20 cellular contexts compared by ENCODE assay signal in the genomic region with DNA sequence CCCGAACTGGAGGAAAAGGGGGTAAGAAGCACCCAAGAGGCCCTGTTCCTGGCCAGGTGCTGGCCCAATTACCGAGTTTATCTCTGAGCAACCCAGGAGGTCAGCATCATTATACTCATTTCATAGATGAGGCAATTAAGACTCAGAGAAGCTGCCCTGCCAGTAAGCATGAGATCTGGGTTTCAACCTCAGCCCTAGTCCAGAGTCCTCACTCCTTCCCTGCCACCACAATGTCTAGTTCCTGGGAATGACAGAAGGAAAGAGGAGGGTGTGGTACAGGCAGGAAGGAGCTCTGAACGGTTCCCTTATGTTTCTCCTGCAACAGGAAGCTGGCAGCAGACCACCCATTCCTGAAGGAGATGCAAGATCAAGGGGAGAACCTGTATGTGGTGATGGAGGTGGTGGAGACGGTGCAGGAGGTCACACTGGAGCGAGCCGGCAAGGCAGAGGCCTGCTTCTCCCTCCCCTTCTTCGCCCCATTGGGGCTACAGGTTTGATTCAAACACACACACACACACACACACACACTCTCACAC. TPM values are rescaled to one million over a fixed set of nuclear protein-coding genes. Genes with fewer than 3 reads are reported as not detected.
DNase-seq lines count a peak whose midpoint lies in the region; ATAC-seq, FAIRE-seq and TF ChIP-seq lines count a peak whose summit lies in the region.
"Had no signal": no experiment of that assay in that cellular context is flagged by ENCODE, and none has a peak within 500 bp of the region (broad histone marks: within the 10 kb centered on the region; RNA-seq: fewer than 3 reads in every experiment).

No MANE protein-coding gene starts in this region.

- no peak overlapping the region for H3K23ac ChIP-seq in H1 (ENCODE audit: insufficient read length)

- no peak overlapping the region for H2BK5ac ChIP-seq in H1 (ENCODE audit: low read depth, low read length)

- no peaks in the 10 kb centered on the region for H3K79me2 ChIP-seq in H1 (ENCODE audit: control insufficient read depth in 1 of 2, insufficient read depth in 2 of 2, low read length in 2 of 2)
- H3K79me2 ChIP-seq in MM.1S (ENCODE audit: low read length): no peaks in the 10 kb centered on the region

- H3K4me3 ChIP-seq in HEK293 (ENCODE audit: low read depth, low read length) (no peak overlapping the region), H1 (ENCODE audit: extremely low read depth in 1 of 4, insufficient read depth in 2 of 4, low read depth in 3 of 4, low read length in 4 of 4) (no peak overlapping the region), small intestine (ENCODE audit: low read depth in 1 of 2, low read length in 2 of 2) (no peak overlapping the region), MM.1S (ENCODE audit: low read length) (no peak overlapping the region), pancreas (no peak overlapping the region)
- H3K4me3 ChIP-seq: BLaER1 treated with 17β-estradiol and CSF1 and Interleukin-3, amounts not matched to agents 10 nM and 100 nM; HAP-1 had no signal

- H3K27me3 ChIP-seq in H1 (replicated peaks in 1 of 4; ENCODE audit: control insufficient read depth in 3 of 4, extremely low read depth in 1 of 4, insufficient read depth in 3 of 4, low read length in 3 of 4) (peaks cover 0 to 3% (median 1%) of the 10 kb centered on the region in 4 experiments; a peak in 3 of 7 replicates), small intestine (ENCODE audit: control insufficient read depth in 2 of 2, insufficient read depth in 2 of 2, low read length in 2 of 2) (no peaks in the 10 kb centered on the region), MM.1S (replicated peaks; ENCODE audit: insufficient read depth, low read length) (peaks cover 35% of the 10 kb centered on the region), pancreas (no peaks in the 10 kb centered on the region)
- H3K27me3 ChIP-seq: BLaER1 treated with 17β-estradiol and CSF1 and Interleukin-3, amounts not matched to agents 10 nM and 100 nM had no signal

- no peak for TF ChIP-seq POLR2A in H1 (IDR thresholded peaks at IDR 0.05; ENCODE audit: control extremely low read depth in 1 of 2, low read depth in 2 of 2, low read length in 2 of 2)

- POLR2A ChIA-PET in HEK293 (lab: Yijun Ruan, JAX): no interaction called here
- POLR2A ChIA-PET in H1 (lab: Charles Lee; ENCODE audit: partially characterized antibody): interaction anchor here (0.7 kb wide), 1 partner anchor 12 kb away, joined by 3 read pairs; no protein-coding TSS in a partner anchor

- H3K9me3 ChIP-seq in HEK293 (ENCODE audit: control insufficient read depth, insufficient read depth, low read depth, low read length): no peaks in the 10 kb centered on the region
- H3K9me3 ChIP-seq in H1 (ENCODE audit: insufficient read depth in 2 of 2, low read depth in 1 of 2, low read length in 1 of 2): no peaks in the 10 kb centered on the region
- H3K9me3 ChIP-seq in small intestine (ENCODE audit: control insufficient read depth, low read depth): no peaks in the 10 kb centered on the region
- no peaks in the 10 kb centered on the region for H3K9me3 ChIP-seq in MM.1S (replicated peaks; ENCODE audit: insufficient read depth, low read length)
- H3K9me3 ChIP-seq in pancreas: no peaks in the 10 kb centered on the region
- H3K9me3 ChIP-seq: BLaER1 treated with 17β-estradiol and CSF1 and Interleukin-3, amounts not matched to agents 10 nM and 100 nM; HAP-1 had no signal

- no peaks in the 10 kb centered on the region for H3F3A ChIP-seq in MM.1S (ENCODE audit: insufficient read depth, low read length)

- DNase-seq in H1 (ENCODE audit: low read depth in 1 of 2, low spot score in 2 of 2) (no peak), small intestine (peak; percentile 91), nucleus accumbens (lab: John Stamatoyannopoulos, UW) (no peak), MM.1S (no peak), pancreas (no peak)
- DNase-seq: CD8-positive, alpha-beta T cell; COR-L47; HFFc6 had no signal

- H3K4me1 ChIP-seq in HEK293 (ENCODE audit: control insufficient read depth, insufficient read depth, low read length) (no peaks in the 10 kb centered on the region), H1 (replicated peaks in 1 of 4; ENCODE audit: control insufficient read depth in 3 of 4, insufficient read depth in 4 of 4, low read length in 3 of 4) (no peaks in the 10 kb centered on the region), small intestine (ENCODE audit: control insufficient read depth in 2 of 2, insufficient read depth in 1 of 2, low read depth in 1 of 2, low read length in 1 of 2) (no peaks in the 10 kb centered on the region), MM.1S (ENCODE audit: low read length) (no peaks in the 10 kb centered on the region), pancreas (no peaks in the 10 kb centered on the region)
- H3K4me1 ChIP-seq: HAP-1 had no signal

- H3K9me2 ChIP-seq in MM.1S (replicated peaks; ENCODE audit: insufficient read depth, low read length): no peaks in the 10 kb centered on the region

- 87% methylated on average over 6 of the region's 7 CpGs; no CpG with 5 or more reads in 1 of the 2 experiments for WGBS in H1 (ENCODE audit: extremely low coverage in 1 of 2, insufficient coverage in 1 of 2, insufficient read length in 1 of 2, insufficient replicate concordance in 2 of 2, low coverage in 1 of 2, low lambda C conversion rate in 2 of 2, missing lambda C conversion rate in 1 of 2), 2 experiments
- WGBS in small intestine, 3 donors: 52 to 61% (median 54%) methylated on average over 7 of the region's 7 CpGs
- 49 to 50% methylated on average over 7 of the region's 7 CpGs for WGBS in pancreas, 2 donors

- no peak for TF ChIP-seq EP300 in H1 (IDR thresholded peaks at IDR 0.05; ENCODE audit: borderline replicate concordance in 1 of 2, low read depth in 2 of 2, low read length in 2 of 2)

- peak overlapping the region; percentile 11; the same call in 1 of the 2 replicates for H4K8ac ChIP-seq in H1 (ENCODE audit: extremely low read depth, insufficient read depth, low read length)

- H4K91ac ChIP-seq in H1 (replicated peaks; ENCODE audit: insufficient read length, low read length): no peak overlapping the region

- H3K14ac ChIP-seq in H1 (ENCODE audit: insufficient read length): no peak overlapping the region

- intact Hi-C loops in pancreas (cut with DNase I): no loop called here

- H3K36me3 ChIP-seq in HEK293 (ENCODE audit: control insufficient read depth in 2 of 2, insufficient read depth in 1 of 2, low read length in 2 of 2) (no peaks in the 10 kb centered on the region), H1 (ENCODE audit: control insufficient read depth in 2 of 4, insufficient read depth in 4 of 4, low read length in 3 of 4) (no peaks in the 10 kb centered on the region), small intestine (ENCODE audit: control insufficient read depth in 2 of 2, insufficient read depth in 2 of 2, low read length in 2 of 2) (no peaks in the 10 kb centered on the region), MM.1S (replicated peaks; ENCODE audit: insufficient read depth, low read length) (no peaks in the 10 kb centered on the region), pancreas (no peaks in the 10 kb centered on the region)
- H3K36me3 ChIP-seq: BLaER1 treated with 17β-estradiol and CSF1 and Interleukin-3, amounts not matched to agents 10 nM and 100 nM; HAP-1 had no signal

- H3K4me2 ChIP-seq in H1 (ENCODE audit: insufficient read depth in 1 of 2, low read depth in 2 of 2, low read length in 2 of 2) (no peak overlapping the region), MM.1S (ENCODE audit: low read depth, low read length) (no peak overlapping the region)
- H3K4me2 ChIP-seq: BLaER1 treated with 17β-estradiol and CSF1 and Interleukin-3, amounts not matched to agents 10 nM and 100 nM had no signal

- H2BK20ac ChIP-seq in H1 (ENCODE audit: low read length): no peak overlapping the region

- no peaks in the 10 kb centered on the region for H3K23me2 ChIP-seq in H1 (ENCODE audit: low read depth, low read length)

- H3K27ac ChIP-seq in HEK293 (ENCODE audit: extremely low read depth, low read depth, low read length) (no peak overlapping the region), H1 (ENCODE audit: low read depth, low read length) (no peak overlapping the region), small intestine (ENCODE audit: low read depth in 1 of 2, low read length in 1 of 2) (no peak overlapping the region), MM.1S (ENCODE audit: low read length) (no peak overlapping the region), pancreas (no peak overlapping the region)
- H3K27ac ChIP-seq: BLaER1 treated with 17β-estradiol and CSF1 and Interleukin-3, amounts not matched to agents 10 nM and 100 nM had no signal

- H2BK12ac ChIP-seq in H1 (ENCODE audit: low read depth, low read length): no peak overlapping the region

- no peak for FAIRE-seq in H1 (lab: Jason Lieb, UNC)
- FAIRE-seq in small intestine (lab: Jason Lieb, UNC): no peak
- FAIRE-seq in pancreas (lab: Jason Lieb, UNC): no peak
- FAIRE-seq: D721Med, G401.6, GM12891, GM19239, HepG2 had no signal

- H2BK120ac ChIP-seq in H1 (replicated peaks; ENCODE audit: low read depth, low read length): no peak overlapping the region

- H3K56ac ChIP-seq in H1 (replicated peaks; ENCODE audit: insufficient read length, low read depth, low read length): no peak overlapping the region

- H4K5ac ChIP-seq in H1 (ENCODE audit: insufficient read length, low read depth, low read length): no peak overlapping the region

- H3K4ac ChIP-seq in H1 (replicated peaks; ENCODE audit: insufficient read length, low read depth, low read length): no peak overlapping the region

- H4K20me1 ChIP-seq in H1 (replicated peaks in 1 of 2; ENCODE audit: control insufficient read depth in 1 of 2, insufficient read depth in 2 of 2, low read length in 2 of 2): no peaks in the 10 kb centered on the region
- no peaks in the 10 kb centered on the region for H4K20me1 ChIP-seq in MM.1S (ENCODE audit: insufficient read depth, low read length)
- H4K20me1 ChIP-seq: BLaER1 treated with 17β-estradiol and CSF1 and Interleukin-3, amounts not matched to agents 10 nM and 100 nM had no signal

- H3K9ac ChIP-seq in H1 (replicated peaks in 1 of 4; ENCODE audit: extremely low read depth in 1 of 4, low read depth in 3 of 4, low read length in 3 of 4): no peak overlapping the region; a peak in 1 of 7 replicates
- no peak overlapping the region for H3K9ac ChIP-seq in MM.1S (ENCODE audit: low read length)
- H3K9ac ChIP-seq: BLaER1 treated with 17β-estradiol and CSF1 and Interleukin-3, amounts not matched to agents 10 nM and 100 nM had no signal

- TF ChIP-seq RAD21 in H1 (IDR thresholded peaks at IDR 0.05 in 1 of 2, conservative IDR thresholded peaks at IDR 0.05 in 1 of 2; ENCODE audit: low read depth in 2 of 2, low read length in 2 of 2): no peak

- no peak for ATAC-seq in pancreas
- ATAC-seq: CD8-positive, alpha-beta T cell; HepG2 had no signal

- H2BK15ac ChIP-seq in H1 (ENCODE audit: low read length): no peak overlapping the region

- CTCF ChIA-PET in HEK293 (lab: Yijun Ruan, JAX) (interaction anchor here (4.0 to 5.5 kb wide), 2 partner anchors 10 to 13 kb away, joined by 30 to 36 read pairs; partner anchors contain the start of gene PSMD3), H1 (lab: Charles Lee; ENCODE audit: partially characterized antibody) (interaction anchor here (1.1 to 11.9 kb wide), 4 partner anchors 10 to 124 kb away, joined by 3 to 96 read pairs (median 6); partner anchors contain the start of genes GSDMA and PSMD3)

- H3K18ac ChIP-seq in H1 (ENCODE audit: extremely low read depth, low read length): no peak overlapping the region

- TF ChIP-seq CTCF in HEK293 (tag by site-specific recombination; IDR thresholded peaks at IDR 0.05) (no peak), H1 (IDR thresholded peaks at IDR 0.05; ENCODE audit: control extremely low read depth in 1 of 3, insufficient read depth in 1 of 3, low read depth in 1 of 3, low read length in 3 of 3) (no peak), MM.1S (IDR thresholded peaks at IDR 0.05; ENCODE audit: low read length) (no peak), pancreas (IDR thresholded peaks at IDR 0.05) (no peak)

- no peak overlapping the region for H2AFZ ChIP-seq in H1 (ENCODE audit: low read length)
- H2AFZ ChIP-seq in MM.1S (ENCODE audit: low read length): no peak overlapping the region

- H2AK5ac ChIP-seq in H1 (ENCODE audit: low read depth, low read length): no peak overlapping the region

- H3K79me1 ChIP-seq in H1 (ENCODE audit: low read depth, low read length): no peaks in the 10 kb centered on the region

RNA-seq across cellular contexts. Expression of gene GSDMA, which starts 7.4 kb away (rescaled TPM):
- not detected in 2 replicates for total RNA-seq in H1 (2021; fragmentation: NEBNext Ultra II Directional; extraction: Animal tissue kit (Norgen Biotek cat#: 25700))
- 0.03 and 0.05 TPM in 2 replicates for polyA plus RNA-seq in H1 (2011; rRNA removed)
- polyA plus RNA-seq in H1 (2011; cell fraction: cytosol; rRNA removed): not detected
- not detected for polyA plus RNA-seq in H1 (2011; cell fraction: nucleus; rRNA removed)
- polyA plus RNA-seq in H1 (2012, experiment 1 of 2): not detected in 4 replicates
- 0.07 TPM for polyA plus RNA-seq in H1 (2012, experiment 2 of 2)
- polyA plus RNA-seq in H1 (2013, experiment 1 of 2): 0.06 TPM
- 0.06 TPM for polyA plus RNA-seq in H1 (2013, experiment 2 of 2)
- 0.44 TPM in 1 of 2 replicates, not detected in the other for polyA minus RNA-seq in H1 (2011; rRNA and poly(A)+ RNA removed)
- not detected for polyA minus RNA-seq in H1 (2011; cell fraction: cytosol; rRNA and poly(A)+ RNA removed)
- not detected for polyA minus RNA-seq in H1 (2011; cell fraction: nucleus; rRNA and poly(A)+ RNA removed)
- polyA plus RNA-seq in small intestine: under 1 TPM in 2 of 3 donors, not detected in 1; 0.54 to 0.63 TPM
- under 1 TPM in 2 of 6 donors, not detected in 4; 0.09 to 0.73 TPM for total RNA-seq in pancreas
- polyA plus RNA-seq in pancreas: not detected
- total RNA-seq: A172, B cell, H4, HepG2 had no signal
- polyA plus RNA-seq: HepG2 had no signal

RNA-seq across cellular contexts. Expression of gene PSMD3, which starts 10.4 kb away (rescaled TPM):
- 198 TPM in 2 replicates for total RNA-seq in H1 (2021; fragmentation: NEBNext Ultra II Directional; extraction: Animal tissue kit (Norgen Biotek cat#: 25700))
- polyA plus RNA-seq in H1 (2011; rRNA removed): 151 and 182 TPM in 2 replicates
- polyA plus RNA-seq in H1 (2011; cell fraction: cytosol; rRNA removed): 163 TPM
- polyA plus RNA-seq in H1 (2011; cell fraction: nucleus; rRNA removed): 205 TPM
- 176 to 222 TPM (median 218 TPM) in 4 replicates for polyA plus RNA-seq in H1 (2012, experiment 1 of 2)
- polyA plus RNA-seq in H1 (2012, experiment 2 of 2): 235 TPM
- 142 TPM for polyA plus RNA-seq in H1 (2013, experiment 1 of 2)
- 143 TPM for polyA plus RNA-seq in H1 (2013, experiment 2 of 2)
- polyA minus RNA-seq in H1 (2011; rRNA and poly(A)+ RNA removed): 133 and 164 TPM in 2 replicates
- polyA minus RNA-seq in H1 (2011; cell fraction: cytosol; rRNA and poly(A)+ RNA removed): 79.9 TPM
- polyA minus RNA-seq in H1 (2011; cell fraction: nucleus; rRNA and poly(A)+ RNA removed): 44.9 TPM
- 10 to 100 TPM; 43.6 to 93.6 (median 55.7) TPM for polyA plus RNA-seq in small intestine
- 10 to 100 TPM; 34.2 to 43.5 (median 39.5) TPM for total RNA-seq in pancreas
- polyA plus RNA-seq in pancreas: 10 to 100 TPM; 32.0 to 41.7 TPM

RNA-seq across cellular contexts. Expression of gene LRRC3C, which starts 42.7 kb away (rescaled TPM):
- not detected in 2 replicates for total RNA-seq in H1 (2021; fragmentation: NEBNext Ultra II Directional; extraction: Animal tissue kit (Norgen Biotek cat#: 25700))
- polyA plus RNA-seq in H1 (2011; rRNA removed) (not detected in 2 replicates), small intestine (not detected), pancreas (not detected)
- not detected for polyA plus RNA-seq in H1 (2011; cell fraction: cytosol; rRNA removed)
- not detected for polyA plus RNA-seq in H1 (2011; cell fraction: nucleus; rRNA removed)
- not detected in 4 replicates for polyA plus RNA-seq in H1 (2012, experiment 1 of 2)
- polyA plus RNA-seq in H1 (2012, experiment 2 of 2): not detected
- polyA plus RNA-seq in H1 (2013, experiment 1 of 2): not detected
- not detected for polyA plus RNA-seq in H1 (2013, experiment 2 of 2)
- not detected in 2 replicates for polyA minus RNA-seq in H1 (2011; rRNA and poly(A)+ RNA removed)
- not detected for polyA minus RNA-seq in H1 (2011; cell fraction: cytosol; rRNA and poly(A)+ RNA removed)
- not detected for polyA minus RNA-seq in H1 (2011; cell fraction: nucleus; rRNA and poly(A)+ RNA removed)
- total RNA-seq in pancreas: not detected
- total RNA-seq: A172; B cell; CD8-positive, alpha-beta T cell; H4; HepG2; HFFc6 had no signal
- polyA plus RNA-seq: IgD-negative memory B cell had no signal

RNA-seq across cellular contexts. Expression of gene ORMDL3, which starts 42.8 kb away (rescaled TPM):
- total RNA-seq in H1 (2021; fragmentation: NEBNext Ultra II Directional; extraction: Animal tissue kit (Norgen Biotek cat#: 25700)): 50.4 and 54.6 TPM in 2 replicates
- 108 and 168 TPM in 2 replicates for polyA plus RNA-seq in H1 (2011; rRNA removed)
- polyA plus RNA-seq in H1 (2011; cell fraction: cytosol; rRNA removed): 81.5 TPM
- polyA plus RNA-seq in H1 (2011; cell fraction: nucleus; rRNA removed): 137 TPM
- 68.0 to 82.6 TPM (median 74.3 TPM) in 4 replicates for polyA plus RNA-seq in H1 (2012, experiment 1 of 2)
- polyA plus RNA-seq in H1 (2012, experiment 2 of 2): 55.0 TPM
- 125 TPM for polyA plus RNA-seq in H1 (2013, experiment 1 of 2)
- 165 TPM for polyA plus RNA-seq in H1 (2013, experiment 2 of 2)
- 133 and 136 TPM in 2 replicates for polyA minus RNA-seq in H1 (2011; rRNA and poly(A)+ RNA removed)
- 33.8 TPM for polyA minus RNA-seq in H1 (2011; cell fraction: cytosol; rRNA and poly(A)+ RNA removed)
- polyA minus RNA-seq in H1 (2011; cell fraction: nucleus; rRNA and poly(A)+ RNA removed): 39.0 TPM
- polyA plus RNA-seq in small intestine: 10 to 100 TPM; 60.7 to 72.5 (median 71.6) TPM
- total RNA-seq in pancreas: 10 to 100 TPM; 45.0 to 78.1 (median 61.6) TPM
- polyA plus RNA-seq in pancreas: 10 to 100 TPM; 36.4 to 44.0 TPM

RNA-seq across cellular contexts. Expression of gene CSF3, which starts 45.0 kb away (rescaled TPM):
- not detected in 2 replicates for total RNA-seq in H1 (2021; fragmentation: NEBNext Ultra II Directional; extraction: Animal tissue kit (Norgen Biotek cat#: 25700))
- polyA plus RNA-seq in H1 (2011; rRNA removed) (0.03 TPM in 1 of 2 replicates, not detected in the other), small intestine (1 to 10 TPM in 2 of 3 donors, not detected in 1; 2.0 to 2.8 TPM), pancreas (1 to 10 TPM in 1 of 2 donors, under 1 TPM in 1; 0.27 to 3.5 TPM)
- polyA plus RNA-seq in H1 (2011; cell fraction: cytosol; rRNA removed): 0.06 TPM
- polyA plus RNA-seq in H1 (2011; cell fraction: nucleus; rRNA removed): not detected
- polyA plus RNA-seq in H1 (2012, experiment 1 of 2): not detected in 4 replicates
- polyA plus RNA-seq in H1 (2012, experiment 2 of 2): not detected
- polyA plus RNA-seq in H1 (2013, experiment 1 of 2): not detected
- not detected for polyA plus RNA-seq in H1 (2013, experiment 2 of 2)
- polyA minus RNA-seq in H1 (2011; rRNA and poly(A)+ RNA removed): not detected in 2 replicates
- not detected for polyA minus RNA-seq in H1 (2011; cell fraction: cytosol; rRNA and poly(A)+ RNA removed)
- not detected for polyA minus RNA-seq in H1 (2011; cell fraction: nucleus; rRNA and poly(A)+ RNA removed)
- under 1 TPM in 2 of 6 donors, not detected in 4; 0.16 to 0.20 TPM for total RNA-seq in pancreas
- total RNA-seq: A172; B cell; CD8-positive, alpha-beta T cell; H4; HepG2 had no signal
- polyA plus RNA-seq: IgD-negative memory B cell had no signal
